Comparison of ENCODE assay signal across 1 cellular context in genomic region chr7:151677581-151678226, GRCh38.
TF ChIP-seq lines count a peak whose summit lies in the region.

No MANE protein-coding gene starts in this region.

TF ChIP-seq in H1, 55 proteins besides CTCF, POLR2A, EP300 and RAD21:
- TF ChIP-seq CHD1 (IDR thresholded peaks at IDR 0.05; ENCODE audit: low read depth, low read length) (no peak), FOSL1 (IDR thresholded peaks at IDR 0.05; ENCODE audit: insufficient read depth, low read depth, low read length) (no peak)
